In genomic region chr22:19667872-19668740, GRCh38 we compare ENCODE assay signal across 37 cellular contexts. TPM values are rescaled to one million over a fixed set of nuclear protein-coding genes. Genes with fewer than 3 reads are reported as not detected.
"Had no signal": no experiment of that assay in that cellular context is flagged by ENCODE, and none has a peak within 500 bp of the region (broad histone marks: within the 10 kb centered on the region; RNA-seq: fewer than 3 reads in every experiment).

No MANE protein-coding gene starts in this region.

- H3K27ac Mint-ChIP-seq: activated CD4-positive, alpha-beta memory T cell treated with anti-CD3 and anti-CD28 coated beads, Interleukin-2, amount 10 ng/mL, durations not matched to agents 7 days and 5 days; activated CD8-positive, alpha-beta memory T cell treated with anti-CD3 and anti-CD28 coated beads, Interleukin-2, amount 10 ng/mL, durations not matched to agents 7 days and 5 days; activated naive CD4-positive, alpha-beta T cell treated with anti-CD3 and anti-CD28 coated beads, Interleukin-2, amount 10 ng/mL, durations not matched to agents 7 days and 5 days; activated naive CD8-positive, alpha-beta T cell; activated naive CD8-positive, alpha-beta T cell treated with anti-CD3 and anti-CD28 coated beads, Interleukin-2, amount 50 U/mL, for 24 hours had no signal

- H3K9ac ChIP-seq: KMS-11 had no signal

- H3K4me1 Mint-ChIP-seq: activated naive CD4-positive, alpha-beta T cell treated with anti-CD3 and anti-CD28 coated beads, Interleukin-2, amount 10 ng/mL, durations not matched to agents 7 days and 5 days; activated naive CD8-positive, alpha-beta T cell treated with anti-CD3 and anti-CD28 coated beads, Interleukin-2, amount 50 U/mL, for 24 hours had no signal

- H3K36me3 ChIP-seq: SJCRH30, WERI-Rb-1 had no signal

- H3K27me3 ChIP-seq: SJCRH30 had no signal

- H3K9me3 Mint-ChIP-seq: activated CD4-positive, alpha-beta memory T cell treated with anti-CD3 and anti-CD28 coated beads, Interleukin-2, amount 10 ng/mL, durations not matched to agents 7 days and 5 days; activated naive CD4-positive, alpha-beta T cell treated with anti-CD3 and anti-CD28 coated beads, Interleukin-2, amount 10 ng/mL, durations not matched to agents 7 days and 5 days; activated naive CD8-positive, alpha-beta T cell treated with anti-CD3 and anti-CD28 coated beads, Interleukin-2, amount 50 U/mL, for 24 hours had no signal

- H3K27me3 Mint-ChIP-seq: activated naive CD8-positive, alpha-beta T cell had no signal

- H3K36me3 Mint-ChIP-seq: activated CD8-positive, alpha-beta memory T cell treated with anti-CD3 and anti-CD28 coated beads, Interleukin-2, amount 10 ng/mL, durations not matched to agents 7 days and 5 days; activated naive CD4-positive, alpha-beta T cell treated with anti-CD3 and anti-CD28 coated beads, Interleukin-2, amount 10 ng/mL, durations not matched to agents 7 days and 5 days; activated naive CD8-positive, alpha-beta T cell; brain had no signal

- ATAC-seq: activated CD8-positive, alpha-beta memory T cell treated with anti-CD3 and anti-CD28 coated beads, Interleukin-2, amount 10 ng/mL, durations not matched to agents 7 days and 5 days; activated naive CD8-positive, alpha-beta T cell treated with anti-CD3 and anti-CD28 coated beads, Interleukin-2, amount 50 U/mL, for 24 hours; Panc1 had no signal

- DNase-seq: activated CD4-positive, alpha-beta memory T cell treated with anti-CD3 and anti-CD28 coated beads, Interleukin-2, amount 10 ng/mL, durations not matched to agents 7 days and 5 days; activated CD4-positive, alpha-beta T cell treated with anti-CD3 and anti-CD28 coated beads for 1 hour; activated CD4-positive, alpha-beta T cell treated with anti-CD3 and anti-CD28 coated beads for 48 hours; activated CD4-positive, CD25-positive, alpha-beta regulatory T cell; activated CD8-positive, alpha-beta memory T cell treated with anti-CD3 and anti-CD28 coated beads for 24 hours; activated CD8-positive, alpha-beta memory T cell treated with anti-CD3 and anti-CD28 coated beads, Interleukin-2, amount 10 ng/mL, durations not matched to agents 7 days and 5 days; activated CD8-positive, alpha-beta memory T cell treated with anti-CD3 and anti-CD28 coated beads, Interleukin-2, amount 50 U/mL, for 48 hours; activated effector memory CD4-positive, alpha-beta T cell treated with Interleukin-2 at 50 U/mL for 16 hours; activated naive CD4-positive, alpha-beta T cell treated with anti-CD3 and anti-CD28 coated beads, Interleukin-2, amount 10 ng/mL, durations not matched to agents 7 days and 5 days; activated naive CD8-positive, alpha-beta T cell treated with anti-CD3 and anti-CD28 coated beads, Interleukin-2, amount 50 U/mL, for 24 hours; activated T-cell treated with anti-CD3 and anti-CD28 coated beads, Interleukin-2, amount 50 U/mL, for 48 hours; anterior cingulate cortex; central memory CD4-positive, alpha-beta T cell; MM.1S; MV-4-11; NCI-H1092 treated with DMSO at 0.1 percent for 48 hours; NCI-H1417; NCI-H146; NCI-H187; NCI-H2029 treated with DMSO at 0.1 percent for 48 hours; NCI-H2171 treated with DMSO at 0.1 percent for 48 hours; NCI-H226; NCI-H446 treated with DMSO at 0.1 percent for 48 hours; NCI-H524; NCI-H69; SHP77; SJCRH30; T1000; WERI-Rb-1 had no signal

- H3K4me3 ChIP-seq: SJCRH30, SK-N-MC had no signal

- H3K4me3 Mint-ChIP-seq: activated CD4-positive, alpha-beta memory T cell treated with anti-CD3 and anti-CD28 coated beads, Interleukin-2, amount 10 ng/mL, durations not matched to agents 7 days and 5 days; activated CD8-positive, alpha-beta memory T cell treated with anti-CD3 and anti-CD28 coated beads, Interleukin-2, amount 10 ng/mL, durations not matched to agents 7 days and 5 days; activated naive CD4-positive, alpha-beta T cell treated with anti-CD3 and anti-CD28 coated beads, Interleukin-2, amount 10 ng/mL, durations not matched to agents 7 days and 5 days; activated naive CD8-positive, alpha-beta T cell; activated naive CD8-positive, alpha-beta T cell treated with anti-CD3 and anti-CD28 coated beads, Interleukin-2, amount 50 U/mL, for 24 hours; brain had no signal

- H3K4me2 ChIP-seq: KMS-11 had no signal

- H3K27ac ChIP-seq: KMS-11, SJCRH30, SK-N-MC, WERI-Rb-1 had no signal

RNA-seq across cellular contexts. Expression of gene SEPTIN5, which starts 46.2 kb away (rescaled TPM):
- total RNA-seq: activated CD4-positive, alpha-beta memory T cell treated with anti-CD3 and anti-CD28 coated beads, Interleukin-2, amount 10 ng/mL, durations not matched to agents 7 days and 5 days; T-helper 1 cell treated with Interleukin-12 subunit alpha and Interleukin-12 subunit beta and Interleukin-4 antibody, amounts not matched to agents 30 ng/mL and 1 ng/mL, for 36 hours; T-helper 2 cell treated with Interferon-gamma antibody and Interleukin-4, amounts not matched to agents 100 ng/mL and 5 ng/mL, for 36 hours had no signal

RNA-seq across cellular contexts. Expression of gene GP1BB, which starts 55.2 kb away (rescaled TPM):
- total RNA-seq: activated CD4-positive, alpha-beta memory T cell treated with anti-CD3 and anti-CD28 coated beads, Interleukin-2, amount 10 ng/mL, durations not matched to agents 7 days and 5 days; activated CD8-positive, alpha-beta memory T cell treated with anti-CD3 and anti-CD28 coated beads, Interleukin-2, amount 10 ng/mL, durations not matched to agents 7 days and 5 days; RPMI7951; T-helper 1 cell treated with Interleukin-12 subunit alpha and Interleukin-12 subunit beta and Interleukin-4 antibody, amounts not matched to agents 30 ng/mL and 1 ng/mL, for 36 hours; T-helper 2 cell treated with Interferon-gamma antibody and Interleukin-4, amounts not matched to agents 100 ng/mL and 5 ng/mL, for 36 hours had no signal
